8 cellular contexts compared by ENCODE assay signal in the genomic region with DNA sequence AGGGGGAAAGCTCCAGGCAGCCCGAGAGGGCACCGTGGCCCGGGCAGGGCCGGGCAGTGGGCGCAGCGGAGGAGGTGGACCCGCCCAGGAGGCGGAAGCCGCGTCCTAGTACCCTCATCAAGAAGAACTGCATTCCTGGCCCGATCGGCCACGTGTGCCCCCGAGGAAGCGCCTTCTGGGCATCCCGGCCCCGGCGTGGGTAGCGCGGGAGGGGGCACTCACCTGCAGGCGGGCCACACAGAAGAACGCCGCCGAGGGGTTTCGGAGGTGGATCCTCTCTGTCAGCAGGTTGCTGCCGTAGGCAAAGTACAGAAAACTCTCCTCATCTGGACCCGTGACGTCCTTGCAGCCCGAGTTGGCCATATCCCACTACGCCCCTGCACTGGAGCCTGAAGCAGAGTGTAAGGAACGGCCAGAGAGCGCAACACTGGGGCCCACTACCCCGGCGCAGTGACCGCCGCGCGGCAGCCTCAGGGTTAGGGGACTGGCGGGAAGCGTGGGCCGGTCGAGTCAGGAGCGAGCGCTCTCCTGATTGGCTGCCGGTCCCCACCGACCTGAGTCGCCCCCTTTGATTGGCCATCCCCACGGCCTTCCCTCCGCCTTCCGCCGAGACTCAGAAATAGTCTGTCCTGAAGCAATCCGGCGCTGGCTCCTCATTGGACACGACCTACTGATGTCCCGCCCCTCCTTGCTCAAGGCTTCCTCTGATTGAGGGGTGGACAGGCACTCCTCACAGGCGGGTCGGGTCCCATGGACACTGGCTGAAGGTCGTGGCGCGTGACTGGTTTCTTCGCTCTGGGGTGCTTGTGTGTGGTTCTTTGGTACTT. TPM values are rescaled to one million over a fixed set of nuclear protein-coding genes. Genes with fewer than 3 reads are reported as not detected.
A peak's percentile ranks its signal among the peaks of the same experiment; 100 is the strongest.
DNase-seq lines count a peak whose midpoint lies in the region; ATAC-seq and TF ChIP-seq lines count a peak whose summit lies in the region.

Gene GGCT, minus strand, starts transcription at position 483 of the 827 bp plus-strand sequence. Its CDS starts 120 bp downstream, at position 363.

- peaks cover 47% of the 10 kb centered on the region for H3K4me1 Mint-ChIP-seq in activated naive CD8-positive, alpha-beta T cell (ENCODE audit: low read depth)

- no peaks in the 10 kb centered on the region for H4K20me1 ChIP-seq in osteoblast (ENCODE audit: insufficient read depth, low read length)

- peak within 1 kb of the TSS; percentile 99 for H2AFZ ChIP-seq in osteoblast (ENCODE audit: low read length)

- peak within 1 kb of the TSS; percentile 96 for H3K4me2 ChIP-seq in osteoblast (ENCODE audit: insufficient read depth, low read length)

- H3K4me1 ChIP-seq in osteoblast (ENCODE audit: insufficient read depth, low read length) (peaks cover 20% of the 10 kb centered on the region), thoracic aorta (ENCODE audit: control insufficient read depth in 1 of 2, low read depth in 2 of 2) (peaks cover 10 to 24% of the 10 kb centered on the region in 2 donors)

- DNase-seq in GM10266 (ENCODE audit: extremely low spot score) (peak; percentile 96), NCI-H1105 (lab: John Stamatoyannopoulos, UW) (peak; percentile 99), SKM-1 treated with dmso at 0.1 percent for 144 hours (lab: John Stamatoyannopoulos, UW; ENCODE audit: unreplicated experiment) (peak; percentile 99), glomerular visceral epithelial cell (ENCODE audit: extremely low spot score) (peak; percentile 98), osteoblast (ENCODE audit: insufficient read length, low spot score, missing footprints) (peak; percentile 99), thoracic aorta (ENCODE audit: low spot score) (peak; percentile 99)

- H3K27ac ChIP-seq in osteoblast (ENCODE audit: low read depth, low read length) (peak within 1 kb of the TSS; percentile 83), thoracic aorta (peak within 1 kb of the TSS; percentile 81)

- TF ChIP-seq CTCF in GM10266 (IDR thresholded peaks at IDR 0.05; ENCODE audit: control insufficient read depth, insufficient read depth, low read depth, missing control alignments) (no peak), osteoblast (IDR thresholded peaks at IDR 0.05; ENCODE audit: extremely low read depth, low read depth, low read length) (no peak), thoracic aorta (IDR thresholded peaks at IDR 0.05) (no peak)

- peaks cover 49% of the 10 kb centered on the region for H3K79me2 ChIP-seq in osteoblast (ENCODE audit: insufficient read depth, low read length)

- peaks cover 6% of the 10 kb centered on the region for H3K36me3 Mint-ChIP-seq in activated naive CD8-positive, alpha-beta T cell

- peak; percentile 98 for ATAC-seq in HG02623 (IDR thresholded peaks at IDR 0.05; ENCODE audit: unreplicated experiment)
- ATAC-seq in thoracic aorta (ENCODE audit: insufficient number of reproducible peaks, low FRiP score, low read depth): peak; percentile 100

- H3K4me3 ChIP-seq in osteoblast (ENCODE audit: insufficient read depth, low read length) (peak within 1 kb of the TSS; percentile 98), thoracic aorta (peak within 1 kb of the TSS; percentile 93)

- H3K9me3 ChIP-seq in osteoblast (ENCODE audit: low read depth, low read length) (no peaks in the 10 kb centered on the region), thoracic aorta (no peaks in the 10 kb centered on the region)

- H3K4me3 Mint-ChIP-seq in activated naive CD8-positive, alpha-beta T cell: peak within 1 kb of the TSS; percentile 99

- peak within 1 kb of the TSS; percentile 97 for H3K27ac Mint-ChIP-seq in activated naive CD8-positive, alpha-beta T cell

- no peaks in the 10 kb centered on the region for H3K36me3 ChIP-seq in osteoblast (ENCODE audit: insufficient read depth, low read length)
- no peaks in the 10 kb centered on the region for H3K36me3 ChIP-seq in thoracic aorta

- no peaks in the 10 kb centered on the region for H3K27me3 ChIP-seq in osteoblast (ENCODE audit: insufficient read depth, low read length)
- H3K27me3 ChIP-seq in thoracic aorta (replicated peaks; ENCODE audit: insufficient read depth): no peaks in the 10 kb centered on the region

- no peaks in the 10 kb centered on the region for H3K9me3 Mint-ChIP-seq in activated naive CD8-positive, alpha-beta T cell (ENCODE audit: low read depth)

- no peaks in the 10 kb centered on the region for H3K27me3 Mint-ChIP-seq in activated naive CD8-positive, alpha-beta T cell

RNA-seq across cellular contexts. Expression of gene GGCT, which starts in this region (rescaled TPM):
- total RNA-seq in osteoblast (24.2 and 26.8 TPM in 2 replicates), thoracic aorta (10 to 100 TPM; 11.8 to 24.6 TPM)

Comparison
In these comparisons a context has a peak if more than half of its experiments do, and no peak if none do; other contexts are left out.
1. Peak in every context shown above with its lines: DNase-seq, ATAC-seq, H3K4me3 ChIP-seq and H3K27ac ChIP-seq.